Comparison of ENCODE assay signal across 15 cellular contexts in genomic region chr2:37013315-37013641, GRCh38. TPM values are rescaled to one million over a fixed set of nuclear protein-coding genes. Genes with fewer than 3 reads are reported as not detected.
A peak's percentile ranks its signal among the peaks of the same experiment; 100 is the strongest.
DNase-seq lines count a peak whose midpoint lies in the region; ATAC-seq lines count a peak whose summit lies in the region.
"Had no signal": no experiment of that assay in that cellular context is flagged by ENCODE, and none has a peak within 500 bp of the region (broad histone marks: within the 10 kb centered on the region; RNA-seq: fewer than 3 reads in every experiment).

No MANE protein-coding gene starts in this region.

- peak overlapping the region in 6 of 8 donors; percentile 74 to 90 (median 84) for H3K4me3 Mint-ChIP-seq in naive B cell
- H3K4me3 Mint-ChIP-seq: WTC11 had no signal

- peaks cover 30 to 52% (median 39%) of the 10 kb centered on the region in 3 donors for H3K4me1 Mint-ChIP-seq in naive B cell

- no peak for DNase-seq in activated naive CD4-positive, alpha-beta T cell treated with anti-CD3 and anti-CD28 coated beads, Interleukin-2, amount 50 U/mL, for 72 hours (ENCODE audit: low spot score in 2 of 2)
- no peak for DNase-seq in activated naive CD4-positive, alpha-beta T cell treated with anti-CD3 and anti-CD28 coated beads, Interleukin-2, amount 50 U/mL, for 16 hours
- DNase-seq in naive B cell (no peak), cerebellum (ENCODE audit: low spot score) (no peak), HuH-7.5 (ENCODE audit: low spot score) (no peak), Kasumi-1 (lab: John Stamatoyannopoulos, UW) (no peak)
- DNase-seq: esophagus squamous epithelium, KG1, mammary epithelial cell, NCI-H187 treated with DMSO at 0.1 percent for 48 hours, ovary, upper lobe of right lung had no signal

- peak overlapping the region; percentile 19 to 79 for H3K27ac Mint-ChIP-seq in activated naive CD4-positive, alpha-beta T cell treated with anti-CD3 and anti-CD28 coated beads, Interleukin-2, amount 50 U/mL, for 72 hours
- H3K27ac Mint-ChIP-seq in naive B cell, result peak overlapping the region in 3 of 6 donors; percentile 79 to 95 (median 83)

- H3K36me3 Mint-ChIP-seq in activated naive CD4-positive, alpha-beta T cell treated with anti-CD3 and anti-CD28 coated beads, Interleukin-2, amount 50 U/mL, for 72 hours, result peaks cover 8 to 15% of the 10 kb centered on the region in 2 donors
- H3K36me3 Mint-ChIP-seq in naive B cell, result peaks cover 25% of the 10 kb centered on the region in 2 donors

- no peaks in the 10 kb centered on the region for H3K9me3 Mint-ChIP-seq in activated naive CD4-positive, alpha-beta T cell treated with anti-CD3 and anti-CD28 coated beads, Interleukin-2, amount 50 U/mL, for 72 hours
- no peaks in the 10 kb centered on the region for H3K9me3 Mint-ChIP-seq in naive B cell
- H3K9me3 Mint-ChIP-seq: WTC11 had no signal

- no peak for ATAC-seq in activated naive CD4-positive, alpha-beta T cell treated with anti-CD3 and anti-CD28 coated beads, Interleukin-2, amount 50 U/mL, for 72 hours
- ATAC-seq in GM21723 (IDR thresholded peaks at IDR 0.05; ENCODE audit: unreplicated experiment), result peak; percentile 6
- peak; percentile 23 for ATAC-seq in HG03175 (IDR thresholded peaks at IDR 0.05; ENCODE audit: unreplicated experiment)
- ATAC-seq in naive B cell (ENCODE audit: low read depth in 2 of 2), result peak; percentile 6 to 12
- ATAC-seq: WTC11 had no signal

- H3K27me3 Mint-ChIP-seq in naive B cell, result no peaks in the 10 kb centered on the region

RNA-seq across cellular contexts. Expression of gene STRN, which starts 46.9 kb away (rescaled TPM):
- 10 to 100 TPM; 29.8 to 37.2 TPM for total RNA-seq in activated naive CD4-positive, alpha-beta T cell treated with anti-CD3 and anti-CD28 coated beads, Interleukin-2, amount 50 U/mL, for 72 hours
- 10 to 100 TPM in 5 of 6 donors, 1 to 10 TPM in 1; 4.3 to 14.7 (median 11.2) TPM for polyA plus RNA-seq in naive B cell (ENCODE audit: low read depth in 6 of 6)
- total RNA-seq in cerebellum, result 26.3 TPM

Comparison
In these comparisons a context has a peak if more than half of its experiments do, and no peak if none do; other contexts are left out.
1. ATAC-seq: peak in GM21723 (single experiment), HG03175 (single experiment) and naive B cell (2 of 2); none in activated naive CD4-positive, alpha-beta T cell treated with anti-CD3 and anti-CD28 coated beads, Interleukin-2, amount 50 U/mL, for 72 hours (0 of 2).